Comparison of ENCODE assay signal across 22 cellular contexts in genomic region chr4:1960170-1960825, GRCh38. TPM values are rescaled to one million over a fixed set of nuclear protein-coding genes. Genes with fewer than 3 reads are reported as not detected.
DNase-seq lines count a peak whose midpoint lies in the region; ATAC-seq and TF ChIP-seq lines count a peak whose summit lies in the region.
"Had no signal": no experiment of that assay in that cellular context is flagged by ENCODE, and none has a peak within 500 bp of the region (broad histone marks: within the 10 kb centered on the region; RNA-seq: fewer than 3 reads in every experiment).

No MANE protein-coding gene starts in this region.

- DNase-seq in AG08396 (ENCODE audit: low spot score), result peak; percentile 29
- peak; percentile 42 for DNase-seq in Jurkat, Clone E6-1 (ENCODE audit: low read depth, low spot score)
- peak; percentile 66 for DNase-seq in choroid plexus epithelial cell (ENCODE audit: low read depth)
- DNase-seq in kidney tubule cell (ENCODE audit: low spot score), result peak; percentile 39
- no peak for DNase-seq in sciatic nerve (ENCODE audit: low spot score)
- no peak for DNase-seq in activated T-cell treated with anti-CD3 and anti-CD28 coated beads for 4 hours
- DNase-seq: activated CD4-positive, CD25-positive, alpha-beta regulatory T cell treated with anti-CD3 and anti-CD28 coated beads, Interleukin-2, amount 50 U/mL, for 72 hours; CD8-positive, alpha-beta T cell; cerebellar nuclear complex; DMS53; endodermal cell; KBM-7; mesenchymal stem cell; NCI-H1694 treated with DMSO at 0.1 percent for 48 hours; NCI-H345; T1000 had no signal

- intact Hi-C loops in sciatic nerve (cut with DNase I), result no loop called here

- ATAC-seq in GM18517 (IDR thresholded peaks at IDR 0.05; ENCODE audit: unreplicated experiment) (no peak), sciatic nerve (no peak), HG02763 (IDR thresholded peaks at IDR 0.05; ENCODE audit: unreplicated experiment) (no peak)
- ATAC-seq: CD8-positive, alpha-beta T cell; naive thymus-derived CD8-positive, alpha-beta T cell; SK-N-SH treated with all-trans-retinoic acid at 6 μM for 48 hours had no signal

- H3K4me3 ChIP-seq in Jurkat, Clone E6-1 (ENCODE audit: low read length), result no peak overlapping the region
- H3K4me3 ChIP-seq in choroid plexus epithelial cell (ENCODE audit: low read depth, low read length), result no peak overlapping the region
- H3K4me3 ChIP-seq: hepatocyte, vagina had no signal

- TF ChIP-seq CTCF in choroid plexus epithelial cell (conservative IDR thresholded peaks at IDR 0.05; ENCODE audit: low read depth, low read length), result no peak

RNA-seq across cellular contexts. Expression of gene NELFA, which starts 48.5 kb away (rescaled TPM):
- polyA plus RNA-seq in Jurkat, Clone E6-1 (2012; ENCODE audit: insufficient read depth, insufficient read length), result 44.9 TPM
- 27.2 TPM for total RNA-seq in sciatic nerve

Comparison
In these comparisons a context has a peak if more than half of its experiments do, and no peak if none do; other contexts are left out.
1. DNase-seq: peak in AG08396 (single experiment), Jurkat, Clone E6-1 (single experiment), choroid plexus epithelial cell (single experiment) and kidney tubule cell (single experiment); none in sciatic nerve (single experiment) and activated T-cell treated with anti-CD3 and anti-CD28 coated beads for 4 hours (single experiment).